In the genomic region with DNA sequence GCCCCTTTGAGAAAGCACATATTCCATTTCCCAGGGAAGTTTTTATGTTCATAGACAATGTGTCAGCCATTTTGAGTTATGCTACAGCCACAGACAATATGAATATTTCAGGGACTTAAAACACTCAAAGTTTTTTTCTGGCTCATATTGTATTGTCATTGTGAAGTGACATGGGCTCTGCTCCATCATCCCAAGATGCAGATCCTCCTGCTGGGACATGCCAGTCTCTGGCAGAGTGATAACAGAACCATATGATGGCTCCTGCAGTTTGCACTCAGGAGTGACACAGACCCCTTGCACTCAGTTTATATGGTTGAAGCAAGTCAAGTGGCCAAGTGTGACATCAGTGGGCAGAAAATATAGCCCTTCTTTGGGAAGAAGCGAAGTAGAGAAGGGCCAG, we compare ENCODE assay signal across 34 cellular contexts.
"Had no signal": no experiment of that assay in that cellular context is flagged by ENCODE, and none has a peak within 500 bp of the region (broad histone marks: within the 10 kb centered on the region; RNA-seq: fewer than 3 reads in every experiment).

No MANE protein-coding gene starts in this region.

- H3K4me2 ChIP-seq: KMS-11 had no signal

- DNase-seq: Karpas-422, Kasumi-1, MG63, MM.1S, MV-4-11, NCI-H1048, NCI-H1092 treated with DMSO at 0.1 percent for 48 hours, NCI-H1105, NCI-H1105 treated with DMSO at 0.1 percent for 48 hours, NCI-H1417, NCI-H1417 treated with DMSO at 0.1 percent for 48 hours, NCI-H1436, NCI-H1436 treated with DMSO at 0.1 percent for 48 hours, NCI-H146, NCI-H1694, NCI-H1694 treated with DMSO at 0.1 percent for 48 hours, NCI-H187, NCI-H187 treated with DMSO at 0.1 percent for 48 hours, NCI-H1930, NCI-H2029, NCI-H2029 treated with DMSO at 0.1 percent for 48 hours, NCI-H2081, NCI-H2081 treated with DMSO at 0.1 percent for 48 hours, NCI-H2107, NCI-H2171, NCI-H2171 treated with DMSO at 0.1 percent for 48 hours, NCI-H2227 treated with DMSO at 0.1 percent for 48 hours, NCI-H226, NCI-H345, NCI-H446, NCI-H446 treated with DMSO at 0.1 percent for 48 hours, NCI-H510A, NCI-H510A treated with DMSO at 0.1 percent for 48 hours had no signal

- H3K9ac ChIP-seq: KMS-11 had no signal

- H3K9me3 ChIP-seq: MG63 had no signal

- H3K27me3 ChIP-seq: MG63 had no signal

- H3K36me3 ChIP-seq: MG63 had no signal

- H3K4me3 ChIP-seq: MG63 had no signal

- H3K27ac ChIP-seq: KMS-11 had no signal
